In the genomic region with DNA sequence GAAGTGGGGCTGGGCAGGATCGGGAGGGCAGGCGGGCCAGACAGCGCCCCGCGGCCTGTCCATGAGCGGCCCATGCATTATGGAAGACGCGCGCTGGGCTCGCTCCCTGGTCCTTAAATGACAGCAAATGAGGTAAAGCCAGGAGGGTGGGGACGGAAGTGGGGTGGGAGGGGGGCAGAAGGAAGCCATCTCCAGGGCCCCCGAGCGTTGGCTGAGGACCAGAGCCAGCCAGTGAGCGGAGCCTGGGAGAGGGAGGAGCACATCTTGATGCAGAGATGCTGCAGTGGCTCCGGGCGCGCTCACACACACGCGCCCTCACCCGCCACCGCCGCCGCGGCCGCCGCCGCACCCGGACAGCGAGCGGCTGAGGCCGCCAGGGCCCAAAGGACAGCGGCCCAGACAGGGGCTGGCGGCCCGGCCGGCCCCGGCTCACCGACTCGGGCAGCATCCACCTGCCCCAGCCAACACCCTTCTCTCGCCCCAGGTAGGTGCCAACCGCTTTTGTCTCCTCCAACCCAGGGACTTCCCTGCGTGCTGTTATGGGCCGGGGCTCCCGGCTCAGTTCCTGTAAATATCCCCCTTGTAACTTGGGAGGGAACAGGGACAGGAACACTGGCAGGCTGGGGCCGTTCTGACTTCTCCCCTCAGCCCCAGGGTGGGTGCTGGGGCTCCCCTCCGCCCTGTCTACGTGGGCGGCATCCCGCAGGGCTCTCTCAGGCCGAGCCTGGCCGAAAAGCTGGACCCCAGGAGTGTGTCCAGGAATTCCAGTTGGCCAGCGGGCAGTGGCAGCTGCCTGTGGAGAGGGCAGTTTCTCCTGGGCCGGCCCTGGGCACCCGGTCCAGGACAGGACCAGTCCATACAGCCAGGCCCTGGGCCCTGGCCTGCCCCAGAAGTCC, we compare ENCODE assay signal across 10 cellular contexts. TPM values are rescaled to one million over a fixed set of nuclear protein-coding genes. Genes with fewer than 3 reads are reported as not detected.
A peak's percentile ranks its signal among the peaks of the same experiment; 100 is the strongest.
DNase-seq lines count a peak whose midpoint lies in the region; ATAC-seq and TF ChIP-seq lines count a peak whose summit lies in the region.
"Had no signal": no experiment of that assay in that cellular context is flagged by ENCODE, and none has a peak within 500 bp of the region (broad histone marks: within the 10 kb centered on the region; RNA-seq: fewer than 3 reads in every experiment).

A gene with protein sequence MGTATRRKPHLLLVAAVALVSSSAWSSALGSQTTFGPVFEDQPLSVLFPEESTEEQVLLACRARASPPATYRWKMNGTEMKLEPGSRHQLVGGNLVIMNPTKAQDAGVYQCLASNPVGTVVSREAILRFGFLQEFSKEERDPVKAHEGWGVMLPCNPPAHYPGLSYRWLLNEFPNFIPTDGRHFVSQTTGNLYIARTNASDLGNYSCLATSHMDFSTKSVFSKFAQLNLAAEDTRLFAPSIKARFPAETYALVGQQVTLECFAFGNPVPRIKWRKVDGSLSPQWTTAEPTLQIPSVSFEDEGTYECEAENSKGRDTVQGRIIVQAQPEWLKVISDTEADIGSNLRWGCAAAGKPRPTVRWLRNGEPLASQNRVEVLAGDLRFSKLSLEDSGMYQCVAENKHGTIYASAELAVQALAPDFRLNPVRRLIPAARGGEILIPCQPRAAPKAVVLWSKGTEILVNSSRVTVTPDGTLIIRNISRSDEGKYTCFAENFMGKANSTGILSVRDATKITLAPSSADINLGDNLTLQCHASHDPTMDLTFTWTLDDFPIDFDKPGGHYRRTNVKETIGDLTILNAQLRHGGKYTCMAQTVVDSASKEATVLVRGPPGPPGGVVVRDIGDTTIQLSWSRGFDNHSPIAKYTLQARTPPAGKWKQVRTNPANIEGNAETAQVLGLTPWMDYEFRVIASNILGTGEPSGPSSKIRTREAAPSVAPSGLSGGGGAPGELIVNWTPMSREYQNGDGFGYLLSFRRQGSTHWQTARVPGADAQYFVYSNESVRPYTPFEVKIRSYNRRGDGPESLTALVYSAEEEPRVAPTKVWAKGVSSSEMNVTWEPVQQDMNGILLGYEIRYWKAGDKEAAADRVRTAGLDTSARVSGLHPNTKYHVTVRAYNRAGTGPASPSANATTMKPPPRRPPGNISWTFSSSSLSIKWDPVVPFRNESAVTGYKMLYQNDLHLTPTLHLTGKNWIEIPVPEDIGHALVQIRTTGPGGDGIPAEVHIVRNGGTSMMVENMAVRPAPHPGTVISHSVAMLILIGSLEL (plus strand): TSS at position 302 of the 896 bp plus-strand sequence. CDS start 9,974 bp downstream, outside the sequence.

- peaks cover 49% of the 10 kb centered on the region for H3K4me1 Mint-ChIP-seq in glutamatergic neuron (ENCODE audit: low read depth, unreplicated experiment)
- H3K4me1 Mint-ChIP-seq in stimulated activated naive B cell treated with anti-CD40 and anti-IgM and Interleukin-4, amounts not matched to agents 10 μg/mL and 1 μg/mL and 100 μg/mL, for 72 hours, result no peaks in the 10 kb centered on the region

- no peaks in the 10 kb centered on the region for H3K36me3 Mint-ChIP-seq in glutamatergic neuron (ENCODE audit: unreplicated experiment)
- H3K36me3 Mint-ChIP-seq in stimulated activated naive B cell treated with anti-CD40 and anti-IgM and Interleukin-4, amounts not matched to agents 10 μg/mL and 1 μg/mL and 100 μg/mL, for 72 hours, result no peaks in the 10 kb centered on the region

- TF ChIP-seq CTCF in glutamatergic neuron (IDR thresholded peaks at IDR 0.05; ENCODE audit: partially characterized antibody, unreplicated experiment), result no peak

- H3K27ac Mint-ChIP-seq in glutamatergic neuron (ENCODE audit: unreplicated experiment), result peak within 1 kb of the TSS; percentile 56
- H3K27ac Mint-ChIP-seq in stimulated activated naive B cell treated with anti-CD40 and anti-IgM and Interleukin-4, amounts not matched to agents 10 μg/mL and 1 μg/mL and 100 μg/mL, for 72 hours, result no peak within 1 kb of the TSS

- DNase-seq in DMS53 (lab: John Stamatoyannopoulos, UW) (peak; percentile 55), DMS53 treated with DMSO at 0.1 percent for 48 hours (lab: John Stamatoyannopoulos, UW; ENCODE audit: unreplicated experiment) (no peak), NCI-H748 treated with DMSO at 0.1 percent for 48 hours (lab: John Stamatoyannopoulos, UW) (peak; percentile 36), glutamatergic neuron (peak; percentile 72), Kasumi-1 (lab: John Stamatoyannopoulos, UW) (no peak), NCI-H128 (lab: John Stamatoyannopoulos, UW; ENCODE audit: unreplicated experiment) (no peak)
- no peak for DNase-seq in stimulated activated naive B cell treated with anti-CD40 and anti-IgM and Interleukin-4, amounts not matched to agents 10 μg/mL and 1 μg/mL and 100 μg/mL, for 72 hours
- DNase-seq: activated CD4-positive, alpha-beta T cell treated with anti-CD3 and anti-CD28 coated beads, Interleukin-2, amount 50 U/mL, for 4 hours; left colon had no signal

- H3K9me3 Mint-ChIP-seq in glutamatergic neuron (ENCODE audit: unreplicated experiment), result peaks cover 4% of the 10 kb centered on the region
- no peaks in the 10 kb centered on the region for H3K9me3 Mint-ChIP-seq in stimulated activated naive B cell treated with anti-CD40 and anti-IgM and Interleukin-4, amounts not matched to agents 10 μg/mL and 1 μg/mL and 100 μg/mL, for 72 hours

- ATAC-seq in stimulated activated naive B cell treated with anti-CD40 and anti-IgM and Interleukin-4, amounts not matched to agents 10 μg/mL and 1 μg/mL and 100 μg/mL, for 72 hours (replicated peaks), result peak; percentile 26 to 46
- ATAC-seq in GM18907 (IDR thresholded peaks at IDR 0.05; ENCODE audit: unreplicated experiment), result no peak
- ATAC-seq: left colon had no signal

- peak within 1 kb of the TSS; percentile 89 for H3K4me3 Mint-ChIP-seq in glutamatergic neuron (ENCODE audit: unreplicated experiment)
- no peak within 1 kb of the TSS for H3K4me3 Mint-ChIP-seq in stimulated activated naive B cell treated with anti-CD40 and anti-IgM and Interleukin-4, amounts not matched to agents 10 μg/mL and 1 μg/mL and 100 μg/mL, for 72 hours

- H3K27me3 Mint-ChIP-seq in glutamatergic neuron (ENCODE audit: unreplicated experiment), result peaks cover 26% of the 10 kb centered on the region
- peaks cover 62 to 68% of the 10 kb centered on the region in 2 donors for H3K27me3 Mint-ChIP-seq in stimulated activated naive B cell treated with anti-CD40 and anti-IgM and Interleukin-4, amounts not matched to agents 10 μg/mL and 1 μg/mL and 100 μg/mL, for 72 hours

RNA-seq across cellular contexts. Expression of the gene that starts here (rescaled TPM):
- total RNA-seq in glutamatergic neuron (ENCODE audit: unreplicated experiment), result 208 TPM

Comparison
In these comparisons a context has a peak if more than half of its experiments do, and no peak if none do; other contexts are left out.
1. DNase-seq: peak in DMS53 (single experiment), NCI-H748 treated with DMSO at 0.1 percent for 48 hours (single experiment) and glutamatergic neuron (single experiment); none in DMS53 treated with DMSO at 0.1 percent for 48 hours (single experiment), stimulated activated naive B cell treated with anti-CD40 and anti-IgM and Interleukin-4, amounts not matched to agents 10 μg/mL and 1 μg/mL and 100 μg/mL, for 72 hours (single experiment), Kasumi-1 (0 of 2) and NCI-H128 (single experiment).